In genomic region chr2:120833127-120833675, GRCh38 we compare ENCODE assay signal across 1 cellular context.
TF ChIP-seq lines count a peak whose summit lies in the region.

No MANE protein-coding gene starts in this region.

TF ChIP-seq in HCT116, 20 proteins besides CTCF, POLR2A, EP300 and RAD21 (continued from another document):
- TF ChIP-seq TCF7L2 (IDR thresholded peaks at IDR 0.05; ENCODE audit: borderline replicate concordance, extremely low read depth, insufficient read depth, insufficient read length) (no peak), SRF (IDR thresholded peaks at IDR 0.05; ENCODE audit: low read depth) (no peak), FOSL1 (IDR thresholded peaks at IDR 0.05; ENCODE audit: low read depth) (no peak), ATF3 (IDR thresholded peaks at IDR 0.05) (no peak), REST (IDR thresholded peaks at IDR 0.05; ENCODE audit: low read depth) (no peak)
TF ChIP-seq in HCT116: peak in this region for 0.
